In genomic region chr22:17795143-17795542, GRCh38 we compare ENCODE assay signal across 17 cellular contexts.
"Had no signal": no experiment of that assay in that cellular context is flagged by ENCODE, and none has a peak within 500 bp of the region (broad histone marks: within the 10 kb centered on the region; RNA-seq: fewer than 3 reads in every experiment).

No MANE protein-coding gene starts in this region.

- H3K4me1 Mint-ChIP-seq: activated CD4-positive, alpha-beta T cell treated with anti-CD3 and anti-CD28 coated beads for 36 hours had no signal

- ATAC-seq: activated CD4-positive, alpha-beta T cell treated with anti-CD3 and anti-CD28 coated beads for 36 hours; left ventricle myocardium superior; natural killer cell treated with Interleukin-12 subunit alpha and Interleukin-12 subunit beta and Interleukin-15 and Interleukin-18, amount 100 ng/mL, for 72 hours; stimulated activated naive CD8-positive, alpha-beta T cell treated with anti-CD3 and anti-CD28 coated beads, Interleukin-15, amount 100 ng/mL, for 72 hours had no signal

- H3K27me3 Mint-ChIP-seq: activated CD4-positive, alpha-beta memory T cell treated with anti-CD3 and anti-CD28 coated beads for 36 hours; activated CD4-positive, alpha-beta T cell treated with anti-CD3 and anti-CD28 coated beads for 36 hours; activated naive CD4-positive, alpha-beta T cell treated with anti-CD3 and anti-CD28 coated beads, Interleukin-2, amount 10 ng/mL, durations not matched to agents 7 days and 5 days; activated T-cell treated with anti-CD3 and anti-CD28 coated beads, Interleukin-2, amount 50 U/mL, for 24 hours; natural killer cell treated with Interleukin-12 subunit alpha and Interleukin-12 subunit beta and Interleukin-15 and Interleukin-18, amount 100 ng/mL, for 72 hours; stimulated activated naive CD8-positive, alpha-beta T cell treated with anti-CD3 and anti-CD28 coated beads, Interleukin-15, amount 100 ng/mL, for 72 hours had no signal

- H3K4me1 ChIP-seq: adrenal gland, right atrium auricular region had no signal

- H3K4me3 Mint-ChIP-seq: activated CD4-positive, alpha-beta memory T cell treated with anti-CD3 and anti-CD28 coated beads for 36 hours; activated CD4-positive, alpha-beta T cell treated with anti-CD3 and anti-CD28 coated beads for 36 hours; activated naive CD4-positive, alpha-beta T cell treated with anti-CD3 and anti-CD28 coated beads, Interleukin-2, amount 10 ng/mL, durations not matched to agents 7 days and 5 days; activated T-cell treated with anti-CD3 and anti-CD28 coated beads, Interleukin-2, amount 50 U/mL, for 24 hours; natural killer cell treated with Interleukin-12 subunit alpha and Interleukin-12 subunit beta and Interleukin-15 and Interleukin-18, amount 100 ng/mL, for 72 hours; stimulated activated naive CD8-positive, alpha-beta T cell treated with anti-CD3 and anti-CD28 coated beads, Interleukin-15, amount 100 ng/mL, for 72 hours had no signal

- H3K27ac Mint-ChIP-seq: activated CD4-positive, alpha-beta memory T cell treated with anti-CD3 and anti-CD28 coated beads for 36 hours; activated CD4-positive, alpha-beta T cell treated with anti-CD3 and anti-CD28 coated beads for 36 hours; activated naive CD4-positive, alpha-beta T cell treated with anti-CD3 and anti-CD28 coated beads, Interleukin-2, amount 10 ng/mL, durations not matched to agents 7 days and 5 days; activated T-cell treated with anti-CD3 and anti-CD28 coated beads, Interleukin-2, amount 50 U/mL, for 24 hours; natural killer cell treated with Interleukin-12 subunit alpha and Interleukin-12 subunit beta and Interleukin-15 and Interleukin-18, amount 100 ng/mL, for 72 hours had no signal

- DNase-seq: activated CD4-positive, alpha-beta memory T cell treated with anti-CD3 and anti-CD28 coated beads for 36 hours; activated CD4-positive, alpha-beta T cell treated with anti-CD3 and anti-CD28 coated beads for 36 hours; activated naive CD4-positive, alpha-beta T cell treated with anti-CD3 and anti-CD28 coated beads, Interleukin-2, amount 10 ng/mL, durations not matched to agents 7 days and 5 days; activated T-cell treated with anti-CD3 and anti-CD28 coated beads, Interleukin-2, amount 50 U/mL, for 24 hours; adrenal gland; hippocampal formation; mesenchymal stem cell; nucleus accumbens; stimulated activated CD4-positive, alpha-beta T cell treated with anti-CD3 and anti-CD28 coated beads, Interleukin-15, amount 100 ng/mL, for 24 hours; stimulated activated CD4-positive, alpha-beta T cell treated with anti-CD3 and anti-CD28 coated beads, Interleukin-4, amount 100 ng/mL, for 1 hour; stimulated activated naive CD8-positive, alpha-beta T cell treated with anti-CD3 and anti-CD28 coated beads, Interleukin-15, amount 100 ng/mL, for 72 hours; T1000 had no signal

- H3K27ac ChIP-seq: adrenal gland, cardiac muscle cell, right atrium auricular region, skin epidermis had no signal

- H3K9me3 Mint-ChIP-seq: activated CD4-positive, alpha-beta memory T cell treated with anti-CD3 and anti-CD28 coated beads for 36 hours; activated naive CD4-positive, alpha-beta T cell treated with anti-CD3 and anti-CD28 coated beads, Interleukin-2, amount 10 ng/mL, durations not matched to agents 7 days and 5 days; activated T-cell treated with anti-CD3 and anti-CD28 coated beads, Interleukin-2, amount 50 U/mL, for 24 hours; natural killer cell treated with Interleukin-12 subunit alpha and Interleukin-12 subunit beta and Interleukin-15 and Interleukin-18, amount 100 ng/mL, for 72 hours; stimulated activated naive CD8-positive, alpha-beta T cell treated with anti-CD3 and anti-CD28 coated beads, Interleukin-15, amount 100 ng/mL, for 72 hours had no signal

- H3K4me3 ChIP-seq: adrenal gland, cardiac muscle cell, right atrium auricular region, skin epidermis had no signal

- H3K27me3 ChIP-seq: adrenal gland, cardiac muscle cell, right atrium auricular region had no signal

- H3K36me3 Mint-ChIP-seq: activated CD4-positive, alpha-beta memory T cell treated with anti-CD3 and anti-CD28 coated beads for 36 hours; activated naive CD4-positive, alpha-beta T cell treated with anti-CD3 and anti-CD28 coated beads, Interleukin-2, amount 10 ng/mL, durations not matched to agents 7 days and 5 days; natural killer cell treated with Interleukin-12 subunit alpha and Interleukin-12 subunit beta and Interleukin-15 and Interleukin-18, amount 100 ng/mL, for 72 hours had no signal
